Comparison of ENCODE assay signal across 30 cellular contexts in genomic region chr18:41265047-41265446, GRCh38.
A peak's percentile ranks its signal among the peaks of the same experiment; 100 is the strongest.
DNase-seq lines count a peak whose midpoint lies in the region; ATAC-seq, FAIRE-seq and TF ChIP-seq lines count a peak whose summit lies in the region.
"Had no signal": no experiment of that assay in that cellular context is flagged by ENCODE, and none has a peak within 500 bp of the region (broad histone marks: within the 10 kb centered on the region; RNA-seq: fewer than 3 reads in every experiment).

No MANE protein-coding gene starts in this region.

- WGBS in mammary epithelial cell (ENCODE audit: low coverage, missing lambda C conversion rate): 42% methylated on average over 2 of the region's 2 CpGs
- 20% methylated on average over 2 of the region's 2 CpGs for WGBS in prostate gland

- BruUV-seq in mammary epithelial cell (replicated peaks; lab: Mats Ljungman, UMichigan): no TSS peak
- no TSS peak for BruUV-seq in MCF 10A (replicated peaks; lab: Mats Ljungman, UMichigan)
- BruUV-seq in endothelial cell of umbilical vein (replicated peaks; lab: Mats Ljungman, UMichigan): no TSS peak

- H3K27ac ChIP-seq in mammary epithelial cell (ENCODE audit: insufficient read depth, low read depth, low read length) (no peak overlapping the region), endothelial cell of umbilical vein (ENCODE audit: insufficient read depth, low read depth, low read length) (no peak overlapping the region), prostate gland (no peak overlapping the region), Karpas-422 (ENCODE audit: low read length) (no peak overlapping the region)
- no peak overlapping the region for H3K27ac ChIP-seq in naive thymus-derived CD4-positive, alpha-beta T cell (ENCODE audit: low read depth, low read length)
- H3K27ac ChIP-seq: 22Rv1, HL-60, KMS-11, suprapubic skin, upper lobe of left lung, WERI-Rb-1 had no signal

- CTCF ChIA-PET in mammary epithelial cell (lab: Charles Lee; ENCODE audit: low non-redundant PET): no interaction called here
- CTCF ChIA-PET in MCF 10A (lab: Yijun Ruan, JAX): interaction anchor here (0.9 kb wide), 1 partner anchor 76 kb away, joined by 3 read pairs; no protein-coding TSS in a partner anchor
- CTCF ChIA-PET in endothelial cell of umbilical vein (lab: Charles Lee): no interaction called here
- CTCF ChIA-PET in naive thymus-derived CD4-positive, alpha-beta T cell (lab: Charles Lee): no interaction called here

- H3K27me3 ChIP-seq in mammary epithelial cell (ENCODE audit: insufficient read depth, low read length) (no peaks in the 10 kb centered on the region), endothelial cell of umbilical vein (ENCODE audit: control insufficient read depth in 2 of 2, insufficient read depth in 2 of 2, low read length in 2 of 2) (no peaks in the 10 kb centered on the region), prostate gland (replicated peaks; ENCODE audit: insufficient read depth) (no peaks in the 10 kb centered on the region), Karpas-422 (ENCODE audit: low read length) (no peaks in the 10 kb centered on the region)
- no peaks in the 10 kb centered on the region for H3K27me3 ChIP-seq in naive thymus-derived CD4-positive, alpha-beta T cell (ENCODE audit: control insufficient read depth in 2 of 2, insufficient read depth in 2 of 2, low read length in 2 of 2)
- H3K27me3 ChIP-seq: suprapubic skin, upper lobe of left lung had no signal

- peaks cover 6% of the 10 kb centered on the region for H3K4me1 ChIP-seq in mammary epithelial cell (ENCODE audit: insufficient read depth, low read length)
- no peaks in the 10 kb centered on the region for H3K4me1 ChIP-seq in endothelial cell of umbilical vein (ENCODE audit: control insufficient read depth, extremely low read depth, insufficient read depth, low read length)
- no peaks in the 10 kb centered on the region for H3K4me1 ChIP-seq in naive thymus-derived CD4-positive, alpha-beta T cell (ENCODE audit: control insufficient read depth in 2 of 2, insufficient read depth in 2 of 2, low read length in 2 of 2)
- H3K4me1 ChIP-seq in prostate gland (replicated peaks): no peaks in the 10 kb centered on the region
- H3K4me1 ChIP-seq in Karpas-422 (ENCODE audit: low read length): no peaks in the 10 kb centered on the region
- H3K4me1 ChIP-seq: suprapubic skin, upper lobe of left lung had no signal

- H2AFZ ChIP-seq in mammary epithelial cell (ENCODE audit: low read depth, low read length) (peak overlapping the region; percentile 14), endothelial cell of umbilical vein (ENCODE audit: low read depth, low read length) (no peak overlapping the region), Karpas-422 (ENCODE audit: low read length) (no peak overlapping the region)

- H3K27ac Mint-ChIP-seq in MCF 10A (ENCODE audit: low read depth, unreplicated experiment) (no peak overlapping the region), endothelial cell (ENCODE audit: unreplicated experiment) (no peak overlapping the region)
- H3K27ac Mint-ChIP-seq in naive thymus-derived CD4-positive, alpha-beta T cell: no peak overlapping the region
- H3K27ac Mint-ChIP-seq: activated naive CD8-positive, alpha-beta T cell treated with anti-CD3 and anti-CD28 coated beads for 36 hours; natural killer cell treated with Interleukin-12 subunit alpha and Interleukin-12 subunit beta and Interleukin-15 and Interleukin-18, amount 100 ng/mL, for 72 hours had no signal

- dilution Hi-C loops in mammary epithelial cell (cut with HindIII; ENCODE audit: low sequenced_read_pairs): no loop called here
- dilution Hi-C loops in endothelial cell of umbilical vein (cut with MboI; ENCODE audit: extremely low pct_ligation_motif_present, low sequenced_read_pairs): no loop called here

- intact Hi-C loops in mammary epithelial cell (cut with micrococcal nuclease): no loop called here
- intact Hi-C loops in MCF 10A (cut with micrococcal nuclease): no loop called here
- intact Hi-C loops in endothelial cell of umbilical vein (cut with micrococcal nuclease): no loop called here
- intact Hi-C loops in naive thymus-derived CD4-positive, alpha-beta T cell (cut with micrococcal nuclease): no loop called here
- intact Hi-C loops in prostate gland (cut with DNase I): no loop called here

- H3K4me3 ChIP-seq in mammary epithelial cell (replicated peaks in 1 of 3; ENCODE audit: insufficient read depth in 1 of 3, low read depth in 2 of 3, low read length in 3 of 3) (no peak overlapping the region), endothelial cell of umbilical vein (replicated peaks in 1 of 3; ENCODE audit: insufficient read depth in 1 of 3, low read depth in 1 of 3, low read length in 3 of 3) (no peak overlapping the region), prostate gland (no peak overlapping the region), Karpas-422 (ENCODE audit: low read length) (no peak overlapping the region)
- no peak overlapping the region for H3K4me3 ChIP-seq in naive thymus-derived CD4-positive, alpha-beta T cell (ENCODE audit: low read length)
- H3K4me3 ChIP-seq: suprapubic skin, upper lobe of left lung had no signal

- H3K4me3 Mint-ChIP-seq in MCF 10A (ENCODE audit: unreplicated experiment) (no peak overlapping the region), endothelial cell (ENCODE audit: unreplicated experiment) (no peak overlapping the region)
- H3K4me3 Mint-ChIP-seq in naive thymus-derived CD4-positive, alpha-beta T cell: no peak overlapping the region
- H3K4me3 Mint-ChIP-seq: activated naive CD8-positive, alpha-beta T cell treated with anti-CD3 and anti-CD28 coated beads for 36 hours; natural killer cell treated with Interleukin-12 subunit alpha and Interleukin-12 subunit beta and Interleukin-15 and Interleukin-18, amount 100 ng/mL, for 72 hours had no signal

- H3K9me2 ChIP-seq in Karpas-422 (replicated peaks; ENCODE audit: insufficient read depth, low read length): no peaks in the 10 kb centered on the region

- H3K79me2 ChIP-seq in mammary epithelial cell (ENCODE audit: insufficient read depth, low read length) (no peaks in the 10 kb centered on the region), endothelial cell of umbilical vein (ENCODE audit: control insufficient read depth, insufficient read depth, low read length) (no peaks in the 10 kb centered on the region), Karpas-422 (ENCODE audit: low read length) (no peaks in the 10 kb centered on the region)

- H3K4me1 Mint-ChIP-seq in MCF 10A (ENCODE audit: insufficient read depth, unreplicated experiment) (peaks cover 6% of the 10 kb centered on the region), endothelial cell (ENCODE audit: unreplicated experiment) (peaks cover 3% of the 10 kb centered on the region)
- H3K4me1 Mint-ChIP-seq in naive thymus-derived CD4-positive, alpha-beta T cell: no peaks in the 10 kb centered on the region
- H3K4me1 Mint-ChIP-seq: activated naive CD8-positive, alpha-beta T cell treated with anti-CD3 and anti-CD28 coated beads for 36 hours had no signal

- TF ChIP-seq POLR2A in endothelial cell of umbilical vein (IDR thresholded peaks at IDR 0.05; ENCODE audit: low read depth, low read length) (no peak), prostate gland (IDR thresholded peaks at IDR 0.05) (no peak)

- in situ Hi-C loops in mammary epithelial cell (cut with MboI; ENCODE audit: low sequenced_read_pairs in 2 of 2): no loop called here

- H3K9ac ChIP-seq in mammary epithelial cell (ENCODE audit: insufficient read depth, low read length): no peak overlapping the region
- H3K9ac ChIP-seq in endothelial cell of umbilical vein (replicated peaks; ENCODE audit: extremely low read depth, insufficient read depth, low read length): no peak overlapping the region
- H3K9ac ChIP-seq in Karpas-422 (ENCODE audit: low read length): no peak overlapping the region
- H3K9ac ChIP-seq: KMS-11 had no signal

- H3K9me3 ChIP-seq in mammary epithelial cell (replicated peaks; ENCODE audit: insufficient read depth, low read length): no peaks in the 10 kb centered on the region
- H3K9me3 ChIP-seq in endothelial cell of umbilical vein (replicated peaks; ENCODE audit: control insufficient read depth, insufficient read depth, low read length): no peaks in the 10 kb centered on the region
- H3K9me3 ChIP-seq in naive thymus-derived CD4-positive, alpha-beta T cell (ENCODE audit: control insufficient read depth in 2 of 3, low read length in 3 of 3): no peaks in the 10 kb centered on the region
- no peaks in the 10 kb centered on the region for H3K9me3 ChIP-seq in prostate gland
- no peaks in the 10 kb centered on the region for H3K9me3 ChIP-seq in Karpas-422 (ENCODE audit: low read length)
- H3K9me3 ChIP-seq: suprapubic skin, upper lobe of left lung had no signal

- H3K36me3 ChIP-seq in mammary epithelial cell (ENCODE audit: insufficient read depth, low read length) (no peaks in the 10 kb centered on the region), endothelial cell of umbilical vein (ENCODE audit: control insufficient read depth in 2 of 2, extremely low read depth in 1 of 2, insufficient read depth in 2 of 2, low read length in 2 of 2) (no peaks in the 10 kb centered on the region), prostate gland (no peaks in the 10 kb centered on the region), Karpas-422 (ENCODE audit: insufficient read depth, low read length) (no peaks in the 10 kb centered on the region)
- H3K36me3 ChIP-seq in naive thymus-derived CD4-positive, alpha-beta T cell (ENCODE audit: control insufficient read depth in 2 of 3, insufficient read depth in 3 of 3, low read length in 3 of 3): no peaks in the 10 kb centered on the region
- H3K36me3 ChIP-seq: suprapubic skin, upper lobe of left lung, WERI-Rb-1 had no signal

- no peak for FAIRE-seq in endothelial cell of umbilical vein (lab: Jason Lieb, UNC)
- FAIRE-seq: small intestine had no signal

- H3K9me1 ChIP-seq in endothelial cell of umbilical vein (replicated peaks; ENCODE audit: control insufficient read depth, extremely low read depth, insufficient read depth, low read length): no peaks in the 10 kb centered on the region

- DNase-seq in mammary epithelial cell (peak; percentile 24), MCF 10A (ENCODE audit: unreplicated experiment) (no peak), endothelial cell of umbilical vein (ENCODE audit: low read depth, low spot score) (peak; percentile 34), left kidney (ENCODE audit: low read depth, low spot score) (peak; percentile 26), endothelial cell (ENCODE audit: low spot score) (no peak), prostate gland (ENCODE audit: low spot score) (no peak), Karpas-422 (no peak)
- no peak for DNase-seq in naive thymus-derived CD4-positive, alpha-beta T cell
- DNase-seq: activated CD4-positive, alpha-beta T cell treated with anti-CD3 and anti-CD28 coated beads for 48 hours; activated effector memory CD4-positive, alpha-beta T cell treated with Interleukin-2 at 50 U/mL for 16 hours; activated naive CD8-positive, alpha-beta T cell treated with anti-CD3 and anti-CD28 coated beads for 36 hours; cerebellar nuclear complex; GDM1; midbrain; NCI-H1417 treated with DMSO at 0.1 percent for 48 hours; NCI-H2029 treated with DMSO at 0.1 percent for 48 hours; NCI-H2227 treated with DMSO at 0.1 percent for 48 hours; NCI-H748 treated with DMSO at 0.1 percent for 48 hours; SIG-M5; small intestine; stimulated activated naive CD4-positive, alpha-beta T cell; T1000; upper lobe of left lung; WERI-Rb-1 had no signal

- H4K20me1 ChIP-seq in mammary epithelial cell (ENCODE audit: insufficient read depth, low read length) (no peaks in the 10 kb centered on the region), endothelial cell of umbilical vein (replicated peaks; ENCODE audit: control insufficient read depth, extremely low read depth, insufficient read depth, low read length) (no peaks in the 10 kb centered on the region), Karpas-422 (ENCODE audit: insufficient read depth, low read depth, low read length) (no peaks in the 10 kb centered on the region)

- POLR2A ChIA-PET in MCF 10A (lab: Yijun Ruan, JAX) (no interaction called here), endothelial cell of umbilical vein (lab: Charles Lee) (no interaction called here)
- POLR2A ChIA-PET in naive thymus-derived CD4-positive, alpha-beta T cell (lab: Charles Lee): no interaction called here

- no peak for TF ChIP-seq CTCF in mammary epithelial cell (conservative IDR thresholded peaks at IDR 0.05 in 1 of 2, IDR thresholded peaks at IDR 0.05 in 1 of 2; ENCODE audit: extremely low read depth in 1 of 2, insufficient read depth in 1 of 2, low read depth in 1 of 2, low read length in 2 of 2)
- no peak for TF ChIP-seq CTCF in MCF 10A (IDR thresholded peaks at IDR 0.05; ENCODE audit: unreplicated experiment)
- TF ChIP-seq CTCF in endothelial cell of umbilical vein (IDR thresholded peaks at IDR 0.05; ENCODE audit: extremely low read depth in 1 of 2, insufficient read depth in 1 of 2, low read depth in 1 of 2, low read length in 2 of 2): no peak
- no peak for TF ChIP-seq CTCF in endothelial cell (IDR thresholded peaks at IDR 0.05; ENCODE audit: unreplicated experiment)
- TF ChIP-seq CTCF in prostate gland (IDR thresholded peaks at IDR 0.05): no peak

- H3K9me3 Mint-ChIP-seq in MCF 10A (ENCODE audit: unreplicated experiment): peaks cover 5% of the 10 kb centered on the region
- peaks cover 0 to 18% (median 3%) of the 10 kb centered on the region in 11 donors for H3K9me3 Mint-ChIP-seq in naive thymus-derived CD4-positive, alpha-beta T cell
- H3K9me3 Mint-ChIP-seq in endothelial cell (ENCODE audit: unreplicated experiment): no peaks in the 10 kb centered on the region

- H3K4me2 ChIP-seq in mammary epithelial cell (ENCODE audit: insufficient read depth, low read depth, low read length) (no peak overlapping the region), endothelial cell of umbilical vein (ENCODE audit: insufficient read depth, low read length) (no peak overlapping the region), Karpas-422 (ENCODE audit: low read depth, low read length, poor library complexity, severe bottlenecking) (no peak overlapping the region)
- H3K4me2 ChIP-seq: KMS-11 had no signal

- no peaks in the 10 kb centered on the region for H3K27me3 Mint-ChIP-seq in MCF 10A (ENCODE audit: insufficient read depth, unreplicated experiment)
- no peaks in the 10 kb centered on the region for H3K27me3 Mint-ChIP-seq in naive thymus-derived CD4-positive, alpha-beta T cell
- H3K27me3 Mint-ChIP-seq in endothelial cell (ENCODE audit: unreplicated experiment): no peaks in the 10 kb centered on the region
- H3K27me3 Mint-ChIP-seq: activated naive CD8-positive, alpha-beta T cell treated with anti-CD3 and anti-CD28 coated beads for 36 hours; natural killer cell treated with Interleukin-12 subunit alpha and Interleukin-12 subunit beta and Interleukin-15 and Interleukin-18, amount 100 ng/mL, for 72 hours had no signal

- H3K36me3 Mint-ChIP-seq in MCF 10A (ENCODE audit: insufficient read depth, unreplicated experiment) (no peaks in the 10 kb centered on the region), endothelial cell (ENCODE audit: low read depth, unreplicated experiment) (no peaks in the 10 kb centered on the region)
- H3K36me3 Mint-ChIP-seq in naive thymus-derived CD4-positive, alpha-beta T cell: peaks cover 0 to 5% (median 0%) of the 10 kb centered on the region in 5 donors
- H3K36me3 Mint-ChIP-seq: activated naive CD8-positive, alpha-beta T cell treated with anti-CD3 and anti-CD28 coated beads for 36 hours had no signal

- ATAC-seq in naive thymus-derived CD4-positive, alpha-beta T cell: no peak
- ATAC-seq: HCT116; natural killer cell treated with Interleukin-12 subunit alpha and Interleukin-12 subunit beta and Interleukin-15 and Interleukin-18, amount 100 ng/mL, for 72 hours had no signal

Comparison
In these comparisons a context has a peak if more than half of its experiments do, and no peak if none do; other contexts are left out.
1. DNase-seq: peak in mammary epithelial cell (single experiment), endothelial cell of umbilical vein (single experiment) and left kidney (single experiment); none in MCF 10A (single experiment), naive thymus-derived CD4-positive, alpha-beta T cell (0 of 9), endothelial cell (single experiment), prostate gland (single experiment) and Karpas-422 (single experiment).